In the genomic region with DNA sequence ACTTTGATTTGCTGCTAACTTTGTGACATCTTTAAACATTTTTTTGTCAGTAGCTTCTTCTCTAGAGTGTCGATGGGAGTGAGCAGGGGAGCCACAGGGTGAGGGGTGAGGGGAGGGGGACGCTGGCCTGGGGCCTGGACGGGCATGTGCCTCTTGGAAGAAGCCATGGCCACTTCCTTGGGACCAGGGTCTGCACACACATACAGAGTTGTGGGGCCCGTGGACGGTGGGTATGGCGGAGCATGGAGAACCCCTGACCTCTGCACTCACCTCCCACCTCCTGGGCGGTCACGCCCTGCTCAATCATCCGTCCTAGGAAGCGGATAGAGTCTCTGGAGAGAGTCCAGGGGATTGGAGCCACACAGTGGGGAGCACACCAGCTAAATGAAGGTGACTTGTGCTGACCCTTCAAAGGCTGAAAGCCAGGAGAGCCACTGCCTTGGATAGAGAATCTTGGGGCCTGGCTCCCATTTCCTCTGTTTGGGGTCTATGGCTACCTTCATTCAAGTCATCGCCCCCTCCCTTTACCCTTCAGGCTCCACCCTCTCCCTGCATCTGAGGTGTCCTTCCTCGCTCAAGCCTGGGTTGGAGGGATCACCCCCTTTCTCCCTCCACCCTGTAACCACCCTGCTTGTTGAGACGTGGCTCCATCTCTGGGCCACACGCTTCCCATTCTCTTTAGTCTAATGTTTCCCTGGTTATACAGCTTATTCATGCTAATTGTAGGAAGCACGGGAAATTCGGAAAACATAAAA, we compare ENCODE assay signal across 17 cellular contexts.
A peak's percentile ranks its signal among the peaks of the same experiment; 100 is the strongest.
DNase-seq lines count a peak whose midpoint lies in the region; ATAC-seq and TF ChIP-seq lines count a peak whose summit lies in the region.
"Had no signal": no experiment of that assay in that cellular context is flagged by ENCODE, and none has a peak within 500 bp of the region (broad histone marks: within the 10 kb centered on the region; RNA-seq: fewer than 3 reads in every experiment).

No MANE protein-coding gene starts in this region.

- no peak overlapping the region for H3K4me3 ChIP-seq in esophagus squamous epithelium
- H3K4me3 ChIP-seq in neuronal stem cell (ENCODE audit: low read length in 2 of 2) = no peak overlapping the region
- H3K4me3 ChIP-seq in upper lobe of right lung = no peak overlapping the region

- H3K4me2 ChIP-seq in neuronal stem cell (ENCODE audit: insufficient read depth, low read length, poor library complexity, severe bottlenecking) = no peak overlapping the region

- no peak overlapping the region for H2BK12ac ChIP-seq in neuronal stem cell (ENCODE audit: low read length)

- intact Hi-C loops in esophagus squamous epithelium (cut with DNase I) (loop anchor here (5.0 kb wide), 1 partner anchor 71 kb away; no protein-coding TSS in a partner anchor), upper lobe of right lung (cut with DNase I) (no loop called here)

- H3K36me3 ChIP-seq in esophagus squamous epithelium (no peaks in the 10 kb centered on the region), neuronal stem cell (replicated peaks in 1 of 2; ENCODE audit: control insufficient read depth in 2 of 2, insufficient read depth in 2 of 2, low read length in 2 of 2) (no peaks in the 10 kb centered on the region), upper lobe of right lung (no peaks in the 10 kb centered on the region)

- no peak overlapping the region for H2BK5ac ChIP-seq in neuronal stem cell (ENCODE audit: low read length)

- no peak; the same call in 1 of the 2 replicates for TF ChIP-seq EP300 in Ishikawa (IDR thresholded peaks at IDR 0.05; ENCODE audit: borderline replicate concordance)

- 49 to 53% methylated on average over 6 to 9 of the region's 16 CpGs for WGBS in esophagus squamous epithelium, 2 donors
- no CpG with 5 or more reads among the region's 16 CpGs for WGBS in neuronal stem cell (ENCODE audit: extremely low coverage in 2 of 2, insufficient read length in 2 of 2, insufficient replicate concordance in 1 of 2), 2 donors

- TF ChIP-seq POLR2A in esophagus squamous epithelium (IDR thresholded peaks at IDR 0.05) = no peak

- H3K27me3 ChIP-seq in esophagus squamous epithelium (no peaks in the 10 kb centered on the region), neuronal stem cell (ENCODE audit: control insufficient read depth in 3 of 3, insufficient read depth in 3 of 3, low read depth in 1 of 3, low read length in 3 of 3) (no peaks in the 10 kb centered on the region), upper lobe of right lung (no peaks in the 10 kb centered on the region)

- H3K4ac ChIP-seq in neuronal stem cell (ENCODE audit: low read length) = no peak overlapping the region

- ATAC-seq in upper lobe of right lung = no peak
- no peak for ATAC-seq in HG03196 (IDR thresholded peaks at IDR 0.05; ENCODE audit: unreplicated experiment)
- ATAC-seq: PC-3 had no signal

- H2AFZ ChIP-seq in neuronal stem cell (ENCODE audit: low read length) = no peak overlapping the region

- no peak for TF ChIP-seq RAD21 in Ishikawa (IDR thresholded peaks at IDR 0.05; ENCODE audit: low read depth)

- H3K9me3 ChIP-seq in esophagus squamous epithelium = no peaks in the 10 kb centered on the region
- no peaks in the 10 kb centered on the region for H3K9me3 ChIP-seq in neuronal stem cell (replicated peaks in 1 of 2; ENCODE audit: control insufficient read depth in 2 of 2, insufficient read depth in 1 of 2, low read depth in 1 of 2, low read length in 2 of 2)
- H3K9me3 ChIP-seq in upper lobe of right lung = no peaks in the 10 kb centered on the region

- H4K91ac ChIP-seq in neuronal stem cell (ENCODE audit: low read depth, low read length, poor library complexity) = no peak overlapping the region

- H3K18ac ChIP-seq in neuronal stem cell (ENCODE audit: low read length) = no peak overlapping the region

- no peak for TF ChIP-seq CTCF in esophagus squamous epithelium (IDR thresholded peaks at IDR 0.05)
- no peak for TF ChIP-seq CTCF in upper lobe of right lung (IDR thresholded peaks at IDR 0.05)

- H3K27ac ChIP-seq in esophagus squamous epithelium (peak overlapping the region; percentile 60 to 90 (median 86)), neuronal stem cell (replicated peaks; ENCODE audit: low read length) (no peak overlapping the region), upper lobe of right lung (no peak overlapping the region)

- H3K14ac ChIP-seq in neuronal stem cell (ENCODE audit: low read length) = no peak overlapping the region

- no peak overlapping the region for H2BK120ac ChIP-seq in neuronal stem cell (ENCODE audit: low read depth, low read length)

- no peak for DNase-seq in esophagus squamous epithelium (lab: John Stamatoyannopoulos, UW)
- DNase-seq in neuronal stem cell (ENCODE audit: low spot score) = no peak
- DNase-seq in upper lobe of right lung = peak; percentile 66
- DNase-seq in SHP77 treated with DMSO at 0.1 percent for 48 hours (lab: John Stamatoyannopoulos, UW) = no peak
- DNase-seq in NCI-H2081 (lab: John Stamatoyannopoulos, UW) = no peak
- DNase-seq: ACHN, DMS 273 treated with DMSO at 0.1 percent for 48 hours, H7, HFFc6, NCI-H1417 treated with DMSO at 0.1 percent for 48 hours, NCI-H187 treated with DMSO at 0.1 percent for 48 hours, NCI-H226, NCI-H524 treated with DMSO at 0.1 percent for 48 hours, PC-3, RPMI8226 had no signal

- H3K23ac ChIP-seq in neuronal stem cell (ENCODE audit: low read depth, low read length, poor library complexity) = peak overlapping the region; percentile 90

- H2AK5ac ChIP-seq in neuronal stem cell (ENCODE audit: low read depth, low read length) = no peak overlapping the region

- H4K8ac ChIP-seq in neuronal stem cell (ENCODE audit: low read depth, low read length) = no peak overlapping the region

- no peak overlapping the region for H2BK15ac ChIP-seq in neuronal stem cell (ENCODE audit: low read length)

- no peak overlapping the region for H3K9ac ChIP-seq in neuronal stem cell (ENCODE audit: low read depth, low read length, poor library complexity)

- no peaks in the 10 kb centered on the region for H3K79me1 ChIP-seq in neuronal stem cell (ENCODE audit: low read depth, low read length)

- H3K4me1 ChIP-seq in esophagus squamous epithelium (peaks cover 26 to 88% (median 51%) of the 10 kb centered on the region in 3 donors), neuronal stem cell (ENCODE audit: control insufficient read depth in 2 of 2, insufficient read depth in 1 of 2, low read depth in 1 of 2, low read length in 2 of 2) (peaks cover 6 to 12% of the 10 kb centered on the region in 2 donors), upper lobe of right lung (peaks cover 4% of the 10 kb centered on the region)

TF ChIP-seq in Ishikawa, 13 proteins besides CTCF, POLR2A, EP300 and RAD21:
- no peak for TF ChIP-seq ZBTB7A (IDR thresholded peaks at IDR 0.05; ENCODE audit: low read depth)
- TF ChIP-seq, protein P1, sequence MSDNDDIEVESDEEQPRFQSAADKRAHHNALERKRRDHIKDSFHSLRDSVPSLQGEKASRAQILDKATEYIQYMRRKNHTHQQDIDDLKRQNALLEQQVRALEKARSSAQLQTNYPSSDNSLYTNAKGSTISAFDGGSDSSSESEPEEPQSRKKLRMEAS (IDR thresholded peaks at IDR 0.05) = no peak
- peak; percentile 30; the same call in 1 of the 2 replicates for TF ChIP-seq NFIC (IDR thresholded peaks at IDR 0.05)

Comparison
In these comparisons a context has a peak if more than half of its experiments do, and no peak if none do; other contexts are left out.
1. H3K27ac ChIP-seq: peak in esophagus squamous epithelium (4 of 4); none in neuronal stem cell (single experiment) and upper lobe of right lung (single experiment).